In the genomic region with DNA sequence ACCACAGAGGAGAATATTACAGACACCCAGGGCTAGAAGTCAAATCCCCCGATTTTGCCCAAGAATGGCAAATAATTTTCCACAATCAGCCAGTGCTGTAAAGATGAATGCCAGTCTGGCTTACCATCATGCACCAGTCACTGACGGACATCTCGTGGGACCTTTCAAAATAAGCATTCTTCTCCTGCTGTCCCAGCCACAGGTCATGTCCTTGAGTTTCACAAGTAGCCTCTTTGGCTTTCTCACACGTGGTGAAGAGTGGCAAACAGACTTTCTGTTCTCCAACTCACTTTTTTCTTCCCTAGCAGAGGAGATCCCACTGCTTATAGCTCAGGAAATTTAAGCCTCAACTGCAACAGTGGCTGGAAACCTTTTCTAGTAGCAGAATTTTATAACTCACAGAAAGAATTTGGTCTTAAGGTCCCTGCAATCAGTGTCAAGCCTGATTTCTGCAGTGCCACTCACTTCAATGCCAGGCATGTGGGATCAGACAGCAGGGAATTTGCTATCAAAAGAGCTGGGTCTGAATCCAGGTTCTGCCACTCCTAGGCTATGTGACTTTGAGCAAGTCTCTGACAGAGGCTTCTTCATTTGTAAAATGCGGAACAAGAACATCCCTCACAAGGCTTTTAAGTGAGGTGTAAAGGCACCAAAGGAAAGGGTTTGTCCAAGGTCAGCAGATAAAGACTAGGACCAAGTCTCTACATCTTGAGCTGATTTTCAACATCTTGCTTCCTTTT, we compare ENCODE assay signal across 2 cellular contexts.
TF ChIP-seq lines count a peak whose summit lies in the region.

No MANE protein-coding gene starts in this region.

TF ChIP-seq in liver, 16 proteins besides CTCF, POLR2A, EP300 and RAD21:
- TF ChIP-seq EGR1 (IDR thresholded peaks at IDR 0.05; ENCODE audit: low read depth in 2 of 2) (no peak), GABPA (IDR thresholded peaks at IDR 0.05 in 1 of 2, conservative IDR thresholded peaks at IDR 0.05 in 1 of 2) (no peak), YY1 (IDR thresholded peaks at IDR 0.05) (no peak)
- TF ChIP-seq, protein P1, sequence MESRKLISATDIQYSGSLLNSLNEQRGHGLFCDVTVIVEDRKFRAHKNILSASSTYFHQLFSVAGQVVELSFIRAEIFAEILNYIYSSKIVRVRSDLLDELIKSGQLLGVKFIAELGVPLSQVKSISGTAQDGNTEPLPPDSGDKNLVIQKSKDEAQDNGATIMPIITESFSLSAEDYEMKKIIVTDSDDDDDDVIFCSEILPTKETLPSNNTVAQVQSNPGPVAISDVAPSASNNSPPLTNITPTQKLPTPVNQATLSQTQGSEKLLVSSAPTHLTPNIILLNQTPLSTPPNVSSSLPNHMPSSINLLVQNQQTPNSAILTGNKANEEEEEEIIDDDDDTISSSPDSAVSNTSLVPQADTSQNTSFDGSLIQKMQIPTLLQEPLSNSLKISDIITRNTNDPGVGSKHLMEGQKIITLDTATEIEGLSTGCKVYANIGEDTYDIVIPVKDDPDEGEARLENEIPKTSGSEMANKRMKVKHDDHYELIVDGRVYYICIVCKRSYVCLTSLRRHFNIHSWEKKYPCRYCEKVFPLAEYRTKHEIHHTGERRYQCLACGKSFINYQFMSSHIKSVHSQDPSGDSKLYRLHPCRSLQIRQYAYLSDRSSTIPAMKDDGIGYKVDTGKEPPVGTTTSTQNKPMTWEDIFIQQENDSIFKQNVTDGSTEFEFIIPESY (IDR thresholded peaks at IDR 0.05), result no peak

TF ChIP-seq in HepG2, 621 proteins besides CTCF, POLR2A, EP300 and RAD21:
- TF ChIP-seq SOX13 (IDR thresholded peaks at IDR 0.05) (no peak), SOX13 (CRISPR knock-in tag; conservative IDR thresholded peaks at IDR 0.05 in 1 of 2, IDR thresholded peaks at IDR 0.05 in 1 of 2) (no peak), ZNF678 (CRISPR knock-in tag; IDR thresholded peaks at IDR 0.05) (no peak), NR1H2 (CRISPR knock-in tag; IDR thresholded peaks at IDR 0.05; ENCODE audit: borderline replicate concordance, low read depth) (no peak), FOXK2 (IDR thresholded peaks at IDR 0.05) (no peak), SMAD3 (CRISPR knock-in tag; IDR thresholded peaks at IDR 0.05) (no peak), MTF2 (CRISPR knock-in tag; IDR thresholded peaks at IDR 0.05; ENCODE audit: borderline replicate concordance) (no peak), FIP1L1 (IDR thresholded peaks at IDR 0.05; ENCODE audit: borderline replicate concordance, insufficient read depth, low read depth, low read length) (no peak)
- TF ChIP-seq, protein P2, sequence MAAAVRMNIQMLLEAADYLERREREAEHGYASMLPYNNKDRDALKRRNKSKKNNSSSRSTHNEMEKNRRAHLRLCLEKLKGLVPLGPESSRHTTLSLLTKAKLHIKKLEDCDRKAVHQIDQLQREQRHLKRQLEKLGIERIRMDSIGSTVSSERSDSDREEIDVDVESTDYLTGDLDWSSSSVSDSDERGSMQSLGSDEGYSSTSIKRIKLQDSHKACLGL (CRISPR knock-in tag; IDR thresholded peaks at IDR 0.05), result no peak
- TF ChIP-seq, protein P3, sequence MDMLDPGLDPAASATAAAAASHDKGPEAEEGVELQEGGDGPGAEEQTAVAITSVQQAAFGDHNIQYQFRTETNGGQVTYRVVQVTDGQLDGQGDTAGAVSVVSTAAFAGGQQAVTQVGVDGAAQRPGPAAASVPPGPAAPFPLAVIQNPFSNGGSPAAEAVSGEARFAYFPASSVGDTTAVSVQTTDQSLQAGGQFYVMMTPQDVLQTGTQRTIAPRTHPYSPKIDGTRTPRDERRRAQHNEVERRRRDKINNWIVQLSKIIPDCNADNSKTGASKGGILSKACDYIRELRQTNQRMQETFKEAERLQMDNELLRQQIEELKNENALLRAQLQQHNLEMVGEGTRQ (IDR thresholded peaks at IDR 0.05; ENCODE audit: low read depth, low read length), result no peak
- TF ChIP-seq, protein P3 (CRISPR knock-in tag; IDR thresholded peaks at IDR 0.05; ENCODE audit: borderline replicate concordance), result no peak
